ENCODE assay signal across 1 cellular context in genomic region chr10:4280481-4281206, GRCh38.
TF ChIP-seq lines count a peak whose summit lies in the region.

No MANE protein-coding gene starts in this region.

TF ChIP-seq in SK-N-SH, 30 proteins besides CTCF, POLR2A, EP300 and RAD21 (continued from another document):
- TF ChIP-seq MAX (IDR thresholded peaks at IDR 0.05; ENCODE audit: low read depth) (peak; percentile 56; the same call in 1 of the 2 replicates), USF2 (IDR thresholded peaks at IDR 0.05; ENCODE audit: borderline replicate concordance, low read depth, low read length) (no peak)
